ENCODE assay signal across 37 cellular contexts in the genomic region with DNA sequence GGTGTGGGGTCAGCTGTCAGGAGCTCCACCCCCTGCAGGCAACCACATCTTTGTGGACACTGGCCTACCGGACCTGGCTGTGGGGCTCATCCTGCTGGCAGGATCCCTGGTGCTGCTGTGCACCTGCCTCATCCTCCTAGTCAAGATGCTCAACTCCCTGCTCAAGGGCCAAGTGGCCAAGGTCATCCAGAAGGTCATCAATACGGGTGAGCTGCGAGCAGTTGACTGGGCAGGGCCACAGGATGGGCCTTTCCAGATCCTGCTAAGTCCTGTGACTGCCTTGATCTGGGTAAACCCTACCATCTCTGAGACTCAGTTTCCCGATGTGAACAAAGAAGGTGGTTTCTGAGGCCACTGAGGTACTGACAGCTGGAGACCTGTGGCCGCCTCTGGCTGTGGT. TPM values are rescaled to one million over a fixed set of nuclear protein-coding genes. Genes with fewer than 3 reads are reported as not detected.
"Had no signal": no experiment of that assay in that cellular context is flagged by ENCODE, and none has a peak within 500 bp of the region (broad histone marks: within the 10 kb centered on the region; RNA-seq: fewer than 3 reads in every experiment).

No MANE protein-coding gene starts in this region.

- DNase-seq: hypothalamus; immature natural killer cell; kidney; left colon; left lung; lower lobe of right lung; mammary epithelial cell; mesenchymal stem cell; naive B cell; natural killer cell; nephron progenitor cell; occipital lobe; ovary; right lobe of liver; stimulated activated CD4-positive, alpha-beta T cell treated with anti-CD3 and anti-CD28 coated beads, Interleukin-1b, Interleukin-23, amount 100 ng/mL, for 48 hours; stimulated activated CD4-positive, alpha-beta T cell treated with anti-CD3 and anti-CD28 coated beads, Interleukin-2, amount 100 ng/mL, for 48 hours; stimulated activated CD4-positive, alpha-beta T cell treated with anti-CD3 and anti-CD28 coated beads, Interleukin-4, amount 100 ng/mL, for 4 hours; stimulated activated CD8-positive, alpha-beta memory T cell treated with anti-CD3 and anti-CD28 coated beads, Interleukin-4, amount 100 ng/mL, for 48 hours; stimulated activated naive CD4-positive, alpha-beta T cell treated with Interleukin-2 at 50 U/mL for 16 hours; stimulated activated naive CD8-positive, alpha-beta T cell treated with anti-CD3 and anti-CD28 coated beads, Interleukin-15, amount 100 ng/mL, for 72 hours; substantia nigra; upper lobe of left lung had no signal

- H3K4me1 ChIP-seq: right atrium auricular region, right lobe of liver had no signal

- H3K27ac Mint-ChIP-seq: immature natural killer cell; mesothelial cell of epicardium; natural killer cell; progenitor cell of endocrine pancreas; stimulated activated naive CD8-positive, alpha-beta T cell treated with anti-CD3 and anti-CD28 coated beads, Interleukin-15, amount 100 ng/mL, for 72 hours had no signal

- H3K27me3 Mint-ChIP-seq: stimulated activated memory B cell treated with anti-CD40 and anti-IgM and Interleukin-4, amounts not matched to agents 10 μg/mL and 1 μg/mL and 100 μg/mL, for 72 hours had no signal

- H3K9me3 Mint-ChIP-seq: immature natural killer cell; mesothelial cell of epicardium; naive B cell; natural killer cell; nephron progenitor cell; stimulated activated memory B cell treated with anti-CD40 and anti-IgM and Interleukin-4, amounts not matched to agents 10 μg/mL and 1 μg/mL and 100 μg/mL, for 72 hours; stimulated activated naive CD8-positive, alpha-beta T cell treated with anti-CD3 and anti-CD28 coated beads, Interleukin-15, amount 100 ng/mL, for 72 hours had no signal

- FAIRE-seq: islet of Langerhans, kidney, urothelium cell line had no signal

- H3K36me3 ChIP-seq: left lung, lower lobe of right lung, ovary, right atrium auricular region, right lobe of liver, tibial nerve, upper lobe of left lung had no signal

- H3K4me2 ChIP-seq: smooth muscle cell had no signal

- H3K9me3 ChIP-seq: left lung, lower lobe of right lung, ovary, right atrium auricular region, right lobe of liver, tibial nerve, upper lobe of left lung had no signal

- H3K4me3 Mint-ChIP-seq: immature natural killer cell; mesothelial cell of epicardium; naive B cell; natural killer cell; nephron progenitor cell; stimulated activated memory B cell treated with anti-CD40 and anti-IgM and Interleukin-4, amounts not matched to agents 10 μg/mL and 1 μg/mL and 100 μg/mL, for 72 hours; stimulated activated naive CD8-positive, alpha-beta T cell treated with anti-CD3 and anti-CD28 coated beads, Interleukin-15, amount 100 ng/mL, for 72 hours had no signal

- H3K36me3 Mint-ChIP-seq: immature natural killer cell; mesothelial cell of epicardium; naive B cell; natural killer cell; stimulated activated memory B cell treated with anti-CD40 and anti-IgM and Interleukin-4, amounts not matched to agents 10 μg/mL and 1 μg/mL and 100 μg/mL, for 72 hours had no signal

- ATAC-seq: left colon; left lung; lower lobe of right lung; natural killer cell; right lobe of liver; stimulated activated memory B cell treated with anti-CD40 and anti-IgM and Interleukin-4, amounts not matched to agents 10 μg/mL and 1 μg/mL and 100 μg/mL, for 72 hours; stimulated activated naive CD8-positive, alpha-beta T cell treated with anti-CD3 and anti-CD28 coated beads, Interleukin-15, amount 100 ng/mL, for 72 hours had no signal

- H3K27me3 ChIP-seq: right lobe of liver had no signal

- H3K4me3 ChIP-seq: left lung, lower lobe of right lung, ovary, right atrium auricular region, right lobe of liver, smooth muscle cell, tibial nerve, upper lobe of left lung had no signal

- H3K27ac ChIP-seq: left lung, lower lobe of right lung, ovary, right atrium auricular region, right lobe of liver, tibial nerve, upper lobe of left lung had no signal

RNA-seq across cellular contexts. Expression of a gene that starts 6.5 kb away (rescaled TPM):
- total RNA-seq: kidney, left colon, left lung, liver, lower lobe of right lung, mammary epithelial cell, mesothelial cell of epicardium, mononuclear cell, natural killer cell, occipital lobe, ovary, progenitor cell of endocrine pancreas, pulmonary artery endothelial cell, renal cortical epithelial cell, right atrium auricular region, right lobe of liver, skeletal muscle tissue, smooth muscle cell, tibial nerve, upper lobe of left lung had no signal
- polyA plus RNA-seq: immature natural killer cell, liver, mammary epithelial cell, ovary, smooth muscle cell, thymus had no signal

RNA-seq across cellular contexts. Expression of a gene that starts 9.8 kb away (rescaled TPM):
- total RNA-seq: left colon, left lung, lower lobe of right lung, mesothelial cell of epicardium, occipital lobe, ovary, progenitor cell of endocrine pancreas, pulmonary artery endothelial cell, right atrium auricular region, skeletal muscle tissue, smooth muscle cell, temporal lobe, tibial nerve, upper lobe of left lung had no signal
- polyA plus RNA-seq: ovary, smooth muscle cell had no signal

RNA-seq across cellular contexts. Expression of a gene that starts 15.4 kb away (rescaled TPM):
- total RNA-seq: skeletal muscle tissue had no signal
- polyA plus RNA-seq: ovary had no signal
